Comparison of ENCODE assay signal across 8 cellular contexts in genomic region chr6:168895102-168895812, GRCh38.
DNase-seq lines count a peak whose midpoint lies in the region; ATAC-seq and TF ChIP-seq lines count a peak whose summit lies in the region.

No MANE protein-coding gene starts in this region.

- peaks cover 4% of the 10 kb centered on the region for H3K27me3 Mint-ChIP-seq in type B pancreatic cell

- intact Hi-C loops in Right ventricle myocardium superior (cut with DNase I) (loop anchor here (10.0 kb wide), 1 partner anchor 630 kb away; no protein-coding TSS in a partner anchor), posterior cingulate gyrus (cut with DNase I) (loop anchor here (10.0 kb wide), 3 partner anchors 590 to 1640 kb away; no protein-coding TSS in a partner anchor)

- peak; percentile 87 to 93 for ATAC-seq in activated naive CD4-positive, alpha-beta T cell treated with anti-CD3 and anti-CD28 coated beads, Interleukin-2, amount 50 U/mL, for 72 hours
- ATAC-seq in Right ventricle myocardium superior (ENCODE audit: poor library complexity), result peak; percentile 97

- peak overlapping the region in 1 of 2 donors; percentile 43 for H3K27ac Mint-ChIP-seq in activated naive CD4-positive, alpha-beta T cell treated with anti-CD3 and anti-CD28 coated beads, Interleukin-2, amount 50 U/mL, for 72 hours
- H3K27ac Mint-ChIP-seq in type B pancreatic cell, result peak overlapping the region; percentile 67

- DNase-seq in GM04504 (ENCODE audit: low read depth), result peak; percentile 52
- peak; percentile 46 for DNase-seq in HCEC 1CT
- DNase-seq in M059J (ENCODE audit: low read depth), result peak; percentile 73
- peak; percentile 66 for DNase-seq in SKM-1 treated with dmso at 0.1 percent for 144 hours (lab: John Stamatoyannopoulos, UW; ENCODE audit: unreplicated experiment)
- peak; percentile 69 to 82 for DNase-seq in activated naive CD4-positive, alpha-beta T cell treated with anti-CD3 and anti-CD28 coated beads, Interleukin-2, amount 50 U/mL, for 72 hours (ENCODE audit: low spot score in 2 of 2)
- DNase-seq in Right ventricle myocardium superior, result peak; percentile 86
- DNase-seq in posterior cingulate gyrus, result peak; percentile 69 to 97 (median 86)
- peak; percentile 87 for DNase-seq in type B pancreatic cell (ENCODE audit: extremely low spot score, unreplicated experiment)

- peak; percentile 97 for TF ChIP-seq CTCF in type B pancreatic cell (conservative IDR thresholded peaks at IDR 0.05)

- H3K4me3 Mint-ChIP-seq in type B pancreatic cell, result peak overlapping the region; percentile 17

- H3K4me1 Mint-ChIP-seq in type B pancreatic cell (ENCODE audit: unreplicated experiment), result peaks cover 11% of the 10 kb centered on the region

- H3K9me3 Mint-ChIP-seq in activated naive CD4-positive, alpha-beta T cell treated with anti-CD3 and anti-CD28 coated beads, Interleukin-2, amount 50 U/mL, for 72 hours, result no peaks in the 10 kb centered on the region
- no peaks in the 10 kb centered on the region for H3K9me3 Mint-ChIP-seq in type B pancreatic cell

- no peaks in the 10 kb centered on the region for H3K36me3 Mint-ChIP-seq in activated naive CD4-positive, alpha-beta T cell treated with anti-CD3 and anti-CD28 coated beads, Interleukin-2, amount 50 U/mL, for 72 hours
- no peaks in the 10 kb centered on the region for H3K36me3 Mint-ChIP-seq in type B pancreatic cell

Comparison
In these comparisons a context has a peak if more than half of its experiments do, and no peak if none do; other contexts are left out.
1. Peak in every context shown above with its lines: DNase-seq and ATAC-seq.